Comparison of ENCODE assay signal across 8 cellular contexts in the genomic region with DNA sequence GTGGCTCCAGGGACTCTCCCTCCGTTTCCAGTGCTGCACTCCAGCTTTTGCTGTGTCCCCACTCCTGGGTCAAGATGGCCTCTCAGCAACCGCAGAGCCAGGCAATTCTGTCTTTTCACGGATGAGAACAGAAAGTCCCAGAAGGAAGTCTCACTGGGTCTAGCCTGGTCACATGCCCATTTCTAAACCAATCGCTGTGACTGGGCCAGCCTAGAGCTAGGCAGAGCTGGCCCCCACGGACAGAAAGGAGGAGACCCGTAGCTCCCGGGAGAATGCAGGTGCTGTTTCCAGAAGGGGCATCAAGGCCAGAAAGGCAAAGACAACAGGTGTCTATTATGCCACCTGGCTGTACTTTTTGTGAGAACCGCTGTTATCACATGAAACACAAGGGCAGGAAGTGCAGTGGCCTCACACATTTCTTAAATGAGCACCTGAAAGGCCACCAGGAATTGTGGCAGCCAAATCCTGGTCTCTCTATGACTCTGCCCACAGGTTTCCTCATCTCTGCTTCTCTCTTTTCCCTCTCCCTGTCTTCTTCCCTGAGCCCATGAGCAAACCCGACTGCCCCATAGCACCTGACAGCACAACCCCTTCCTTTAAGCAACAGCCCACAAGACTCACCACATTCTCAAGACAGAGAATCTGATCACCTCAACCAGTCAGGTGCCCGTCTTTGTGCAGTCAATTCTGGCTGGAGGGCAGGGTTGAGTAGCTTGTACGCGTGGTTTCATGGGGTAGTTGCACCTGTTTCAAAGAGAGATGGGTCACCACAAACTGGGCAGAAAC. TPM values are rescaled to one million over a fixed set of nuclear protein-coding genes. Genes with fewer than 3 reads are reported as not detected.
DNase-seq lines count a peak whose midpoint lies in the region; ATAC-seq and TF ChIP-seq lines count a peak whose summit lies in the region.

No MANE protein-coding gene starts in this region.

- TF ChIP-seq CTCF in GM12865 (IDR thresholded peaks at IDR 0.05; ENCODE audit: insufficient read depth, low read depth, low read length, missing control alignments) (no peak), GM20000 (IDR thresholded peaks at IDR 0.05; ENCODE audit: extremely low read depth, missing control alignments) (no peak), adrenal gland (IDR thresholded peaks at IDR 0.05) (no peak)

- 79 to 86% (median 83%) methylated on average over 9 to 12 of the region's 12 CpGs for WGBS in adrenal gland, 4 donors

- DNase-seq in GM12865 (ENCODE audit: low read depth) (peak; percentile 94), GM20000 (ENCODE audit: low spot score) (peak; percentile 59), left ventricle myocardium superior (peak; percentile 39), NCI-H2107 treated with DMSO at 0.1 percent for 48 hours (lab: John Stamatoyannopoulos, UW; ENCODE audit: unreplicated experiment) (no peak), adrenal gland (no peak), middle frontal gyrus (ENCODE audit: extremely low spot score, low spot score) (no peak)

- TF ChIP-seq POLR2A in adrenal gland (IDR thresholded peaks at IDR 0.05): no peak

- no peaks in the 10 kb centered on the region for H3K27me3 ChIP-seq in adrenal gland

- peak overlapping the region in 1 of 5 donors; percentile 25 for H3K27ac ChIP-seq in adrenal gland

- intact Hi-C loops in left ventricle myocardium superior (cut with micrococcal nuclease) (no loop called here), adrenal gland (cut with DNase I) (no loop called here)

- H3K4me1 ChIP-seq in adrenal gland (replicated peaks in 1 of 2): peaks cover 10 to 15% of the 10 kb centered on the region in 2 donors

- H3K36me3 ChIP-seq in adrenal gland (replicated peaks in 1 of 2): no peaks in the 10 kb centered on the region

- H3K4me3 ChIP-seq in GM12865 (ENCODE audit: low read depth, low read length): peak overlapping the region; percentile 39
- no peak overlapping the region for H3K4me3 ChIP-seq in adrenal gland

- ATAC-seq in HG03457 (IDR thresholded peaks at IDR 0.05; ENCODE audit: unreplicated experiment): peak; percentile 60
- peak; percentile 6 for ATAC-seq in left ventricle myocardium superior
- no peak for ATAC-seq in esophagus mucosa

- no peaks in the 10 kb centered on the region for H3K9me3 ChIP-seq in adrenal gland (replicated peaks in 1 of 3)

RNA-seq across cellular contexts. Expression of a gene that starts 37.1 kb away (rescaled TPM):
- total RNA-seq in left ventricle myocardium superior: 37.2 TPM
- 100 to 1,000 TPM in 2 of 8 donors, 10 to 100 TPM in 6; 47.4 to 137 (median 69.1) TPM for total RNA-seq in adrenal gland
- polyA plus RNA-seq in adrenal gland: 10 to 100 TPM; 14.2 to 77.7 (median 18.1) TPM
- total RNA-seq in esophagus mucosa: 31.3 TPM

Comparison
In these comparisons a context has a peak if more than half of its experiments do, and no peak if none do; other contexts are left out.
1. DNase-seq: peak in GM12865 (single experiment), GM20000 (single experiment) and left ventricle myocardium superior (single experiment); none in NCI-H2107 treated with DMSO at 0.1 percent for 48 hours (single experiment), adrenal gland (0 of 7) and middle frontal gyrus (single experiment).